In the genomic region with DNA sequence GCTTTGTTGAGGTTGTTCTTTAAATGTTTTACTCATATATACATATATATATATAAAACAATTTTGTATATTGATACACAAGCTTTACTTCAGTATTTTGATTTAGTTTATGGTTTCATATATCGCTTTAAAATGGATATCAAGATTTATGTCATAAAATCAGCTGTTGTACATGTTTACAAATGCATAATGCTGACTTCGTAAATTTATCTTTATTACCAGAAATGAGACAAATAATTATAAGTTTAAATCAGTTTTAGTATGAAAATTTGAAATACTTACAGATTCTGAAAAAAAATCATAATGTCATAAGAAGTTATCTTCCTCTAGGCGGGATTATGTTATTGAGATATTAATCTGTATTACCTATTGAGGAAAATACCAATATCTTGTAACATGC, we compare ENCODE assay signal across 34 cellular contexts. TPM values are rescaled to one million over a fixed set of nuclear protein-coding genes. Genes with fewer than 3 reads are reported as not detected.
"Had no signal": no experiment of that assay in that cellular context is flagged by ENCODE, and none has a peak within 500 bp of the region (broad histone marks: within the 10 kb centered on the region; RNA-seq: fewer than 3 reads in every experiment).

No MANE protein-coding gene starts in this region.

- H2AFZ ChIP-seq: neural progenitor cell had no signal

- H3K4me1 ChIP-seq: prostate gland, testis had no signal

- H3K27ac ChIP-seq: left ventricle myocardium inferior, neural progenitor cell, neutrophil, ovary, prostate gland, skin epidermis, stomach, testis, thyroid gland, transverse colon, upper lobe of left lung, vagina had no signal

- ATAC-seq: natural killer cell; right cardiac atrium; sciatic nerve; stimulated activated naive B cell treated with anti-CD40 and anti-IgM and Interleukin-4, amounts not matched to agents 10 μg/mL and 1 μg/mL and 100 μg/mL, for 72 hours; stimulated activated naive CD8-positive, alpha-beta T cell treated with anti-CD3 and anti-CD28 coated beads, Interleukin-15, Interleukin-2, amounts not matched to agents 100 U/mL and 50 U/mL, for 24 hours had no signal

- H3K9ac ChIP-seq: neural progenitor cell had no signal

- H3K36me3 ChIP-seq: ovary, prostate gland had no signal

- H3K9me3 ChIP-seq: left ventricle myocardium inferior, neutrophil, ovary, prostate gland, stomach, testis, thyroid gland, transverse colon, upper lobe of left lung, vagina had no signal

- H3K27me3 ChIP-seq: neural progenitor cell, neutrophil, ovary, stomach, testis, thyroid gland, transverse colon, upper lobe of left lung, vagina had no signal

- DNase-seq: hypothalamus; immature natural killer cell; islet precursor cell; left ventricle myocardium inferior; mesendoderm; naive B cell; natural killer cell; nephron progenitor cell; ovary; posterior cingulate gyrus; retina; right cardiac atrium; stimulated activated CD4-positive, alpha-beta T cell treated with anti-CD3 and anti-CD28 coated beads, Interleukin-12 subunit alpha, Interleukin-12 subunit beta, amount 100 ng/mL, for 4 hours; stimulated activated CD4-positive, alpha-beta T cell treated with anti-CD3 and anti-CD28 coated beads, Interleukin-15, amount 100 ng/mL, for 24 hours; stimulated activated CD4-positive, alpha-beta T cell treated with anti-CD3 and anti-CD28 coated beads, Interleukin-2, amount 100 ng/mL, for 24 hours; stimulated activated CD4-positive, alpha-beta T cell treated with anti-CD3 and anti-CD28 coated beads, Interleukin-4, amount 100 ng/mL, for 1 hour; stimulated activated naive B cell treated with anti-CD40 and anti-IgM and Interleukin-4, amounts not matched to agents 10 μg/mL and 1 μg/mL and 100 μg/mL, for 72 hours; stimulated activated naive CD8-positive, alpha-beta T cell treated with anti-CD3 and anti-CD28 coated beads, Interleukin-15, Interleukin-2, amounts not matched to agents 100 U/mL and 50 U/mL, for 24 hours; stomach; testis; thyroid gland; transverse colon; upper lobe of left lung had no signal

- H3K4me2 ChIP-seq: neural progenitor cell had no signal

- H3K4me3 ChIP-seq: left ventricle myocardium inferior, lung, neural progenitor cell, ovary, prostate gland, skin epidermis, stomach, testis, thyroid gland, transverse colon, upper lobe of left lung, vagina had no signal

RNA-seq across cellular contexts. Expression of a gene that starts 40.7 kb away (rescaled TPM):
- total RNA-seq: kidney epithelial cell, left ventricle myocardium inferior, lower leg skin, omental fat pad, sciatic nerve, stomach, thyroid gland, transverse colon, urinary bladder, vagina had no signal
- polyA plus RNA-seq: immature natural killer cell, ovary, right cardiac atrium, stomach, urinary bladder had no signal
